In the genomic region with DNA sequence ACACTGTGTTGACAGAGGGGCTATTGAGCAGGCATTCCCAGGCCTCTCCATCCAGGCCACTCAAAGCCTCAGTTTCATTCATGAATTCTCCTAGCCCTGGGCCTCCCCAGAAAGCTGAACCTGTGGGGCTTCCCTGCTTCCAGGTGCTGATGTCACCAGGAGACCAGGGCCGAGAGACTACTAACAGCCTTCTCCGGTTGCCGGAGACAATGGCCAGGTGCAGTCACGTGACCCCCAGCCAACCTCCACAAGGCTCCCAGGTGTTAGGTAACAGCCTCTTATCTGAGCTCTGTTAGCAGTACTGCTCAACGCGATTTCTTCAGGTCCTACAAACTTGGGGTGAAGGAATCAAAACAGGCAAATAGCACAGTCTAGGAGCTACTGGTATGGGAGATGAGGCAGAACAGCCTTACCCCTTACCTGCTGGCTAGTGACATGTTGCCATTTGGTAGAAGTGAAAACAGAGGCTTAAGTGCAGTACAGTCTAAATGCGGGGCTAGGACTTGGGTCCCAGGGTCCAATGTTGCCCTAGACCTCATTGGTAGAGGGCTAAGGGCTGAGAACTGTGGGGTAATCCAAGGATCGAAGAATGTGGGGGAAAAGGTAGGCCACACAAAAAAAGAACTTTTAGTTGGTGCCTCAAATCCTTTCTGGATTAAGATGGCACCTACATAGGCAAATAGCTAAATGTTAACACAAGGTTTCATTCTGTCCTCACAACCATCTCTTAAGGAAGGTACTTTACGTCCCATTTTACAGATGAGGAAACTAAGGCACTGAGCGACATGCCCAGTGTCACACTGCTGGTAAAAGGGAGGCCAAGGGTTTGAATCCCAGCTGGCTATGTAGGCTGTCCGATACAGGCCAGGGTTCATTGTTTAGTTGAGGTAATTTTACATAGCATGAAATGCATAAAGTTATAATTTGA, we compare ENCODE assay signal across 9 cellular contexts. TPM values are rescaled to one million over a fixed set of nuclear protein-coding genes. Genes with fewer than 3 reads are reported as not detected.
A peak's percentile ranks its signal among the peaks of the same experiment; 100 is the strongest.
DNase-seq lines count a peak whose midpoint lies in the region; ATAC-seq and TF ChIP-seq lines count a peak whose summit lies in the region.
"Had no signal": no experiment of that assay in that cellular context is flagged by ENCODE, and none has a peak within 500 bp of the region (broad histone marks: within the 10 kb centered on the region; RNA-seq: fewer than 3 reads in every experiment).

No MANE protein-coding gene starts in this region.

- H3K36me3 Mint-ChIP-seq in Calu3 (ENCODE audit: insufficient read depth, unreplicated experiment), result peaks cover 43% of the 10 kb centered on the region
- peaks cover 77% of the 10 kb centered on the region for H3K36me3 Mint-ChIP-seq in activated T-helper 17 cell treated with anti-CD3 and anti-CD28 coated beads, Interleukin-2, amount 50 U/mL, for 72 hours (ENCODE audit: low read depth)
- no peaks in the 10 kb centered on the region for H3K36me3 Mint-ChIP-seq in chondrocyte (ENCODE audit: low read depth)

- in situ Hi-C loops in GM23248 (cut with MboI), result no loop called here

- H3K27ac Mint-ChIP-seq in Calu3 (ENCODE audit: unreplicated experiment) (no peak overlapping the region), chondrocyte (ENCODE audit: unreplicated experiment) (no peak overlapping the region)
- H3K27ac Mint-ChIP-seq in activated T-helper 17 cell treated with anti-CD3 and anti-CD28 coated beads, Interleukin-2, amount 50 U/mL, for 72 hours, result peak overlapping the region; percentile 98

- intact Hi-C loops in Calu3 (cut with micrococcal nuclease; ENCODE audit: unreplicated experiment), result no loop called here

- H3K4me3 Mint-ChIP-seq in Calu3 (ENCODE audit: low read depth, unreplicated experiment), result peak overlapping the region; percentile 13
- peak overlapping the region; percentile 99 for H3K4me3 Mint-ChIP-seq in activated T-helper 17 cell treated with anti-CD3 and anti-CD28 coated beads, Interleukin-2, amount 50 U/mL, for 72 hours
- no peak overlapping the region for H3K4me3 Mint-ChIP-seq in chondrocyte (ENCODE audit: unreplicated experiment)

- H3K27me3 ChIP-seq in mononuclear cell (ENCODE audit: insufficient read depth, low read length), result no peaks in the 10 kb centered on the region
- H3K27me3 ChIP-seq in GM23248 (replicated peaks; ENCODE audit: insufficient read depth), result peaks cover 38% of the 10 kb centered on the region

- TF ChIP-seq CTCF in Calu3 (IDR thresholded peaks at IDR 0.05; ENCODE audit: unreplicated experiment) (no peak), chondrocyte (IDR thresholded peaks at IDR 0.05) (no peak)

- no peak overlapping the region for H3K27ac ChIP-seq in GM23248

- no peaks in the 10 kb centered on the region for H4K20me1 ChIP-seq in GM23248 (ENCODE audit: insufficient read depth)

- H3K79me2 ChIP-seq in GM23248 (ENCODE audit: insufficient read depth), result no peaks in the 10 kb centered on the region

- H3K4me1 ChIP-seq in mononuclear cell (ENCODE audit: insufficient read depth, low read length) (peaks cover 86% of the 10 kb centered on the region), GM23248 (ENCODE audit: insufficient read depth) (no peaks in the 10 kb centered on the region)

- no peak overlapping the region for H2AFZ ChIP-seq in GM23248

- no peak overlapping the region for H3K4me2 ChIP-seq in GM23248 (ENCODE audit: unreplicated experiment)

- H3K36me3 ChIP-seq in GM23248 (ENCODE audit: low read depth), result no peaks in the 10 kb centered on the region
- H3K36me3 ChIP-seq: tibial nerve had no signal

- no peak overlapping the region for H3K9ac ChIP-seq in GM23248

- H3K4me3 ChIP-seq in mononuclear cell (ENCODE audit: low read length) (peak overlapping the region; percentile 95), GM23248 (no peak overlapping the region)

- H3K4me1 Mint-ChIP-seq in Calu3 (ENCODE audit: low read depth, unreplicated experiment) (peaks cover 26% of the 10 kb centered on the region), chondrocyte (ENCODE audit: low read depth) (peaks cover 26% of the 10 kb centered on the region)
- H3K4me1 Mint-ChIP-seq in activated T-helper 17 cell treated with anti-CD3 and anti-CD28 coated beads, Interleukin-2, amount 50 U/mL, for 72 hours, result peaks cover 35% of the 10 kb centered on the region

- H3K9me3 ChIP-seq in mononuclear cell (ENCODE audit: low read depth, low read length), result no peaks in the 10 kb centered on the region
- H3K9me3 ChIP-seq in GM23248 (ENCODE audit: low read depth), result no peaks in the 10 kb centered on the region
- H3K9me3 ChIP-seq: tibial nerve had no signal

- peak; percentile 75 for DNase-seq in Calu3
- DNase-seq in NCI-H187 treated with DMSO at 0.1 percent for 48 hours (lab: John Stamatoyannopoulos, UW), result peak; percentile 95
- DNase-seq in chondrocyte (ENCODE audit: low spot score), result no peak
- DNase-seq in GOT3 (lab: John Stamatoyannopoulos, UW), result no peak
- no peak for DNase-seq in GM23248
- no peak for DNase-seq in activated CD8-positive, alpha-beta memory T cell treated with anti-CD3 and anti-CD28 coated beads, Interleukin-2, amount 50 U/mL, for 48 hours

- ATAC-seq in activated T-helper 17 cell treated with anti-CD3 and anti-CD28 coated beads, Interleukin-2, amount 50 U/mL, for 72 hours (replicated peaks), result no peak

- WGBS in GM23248 (ENCODE audit: low coverage in 1 of 2, low lambda C conversion rate in 2 of 2, missing lambda C conversion rate in 2 of 2), 2 experiments, result 69 to 78% methylated on average over 11 of the region's 11 CpGs

- H3F3A ChIP-seq in GM23248 (ENCODE audit: insufficient read depth), result no peaks in the 10 kb centered on the region

- no peaks in the 10 kb centered on the region for H3K9me2 ChIP-seq in GM23248 (ENCODE audit: insufficient read depth)

- no peaks in the 10 kb centered on the region for H3K27me3 Mint-ChIP-seq in Calu3 (ENCODE audit: unreplicated experiment)
- no peaks in the 10 kb centered on the region for H3K27me3 Mint-ChIP-seq in activated T-helper 17 cell treated with anti-CD3 and anti-CD28 coated beads, Interleukin-2, amount 50 U/mL, for 72 hours
- H3K27me3 Mint-ChIP-seq in chondrocyte (ENCODE audit: low read depth), result peaks cover 5% of the 10 kb centered on the region

- H3K9me3 Mint-ChIP-seq in Calu3 (ENCODE audit: low read depth, unreplicated experiment) (no peaks in the 10 kb centered on the region), chondrocyte (ENCODE audit: low read depth) (no peaks in the 10 kb centered on the region)
- H3K9me3 Mint-ChIP-seq in activated T-helper 17 cell treated with anti-CD3 and anti-CD28 coated beads, Interleukin-2, amount 50 U/mL, for 72 hours, result no peaks in the 10 kb centered on the region

- CTCF ChIA-PET in Calu3 (lab: Charles Lee), result interaction anchor here (0.7 to 1.3 kb wide), 3 partner anchors 85 to 241 kb away, joined by 3 read pairs; no protein-coding TSS in a partner anchor

- BruUV-seq in Calu3 (replicated peaks; lab: Mats Ljungman, UMichigan), result no TSS peak

RNA-seq across cellular contexts. Expression of a gene that starts 3.8 kb away (rescaled TPM):
- total RNA-seq in Calu3 (2022) (33.2 and 43.9 TPM in 2 replicates), mononuclear cell (174 TPM), chondrocyte (1.1 to 3.6 TPM (median 2.3 TPM) in 3 replicates)
- total RNA-seq in activated T-helper 17 cell treated with anti-CD3 and anti-CD28 coated beads, Interleukin-2, amount 50 U/mL, for 72 hours, result 100 to 1,000 TPM; 143 to 172 TPM
- total RNA-seq in GM23248 (2014; rRNA removed; shearing (Covaris generic)), result not detected in 2 replicates
- polyA plus RNA-seq in GM23248 (2016; fragmentation: Nextera tagmentation; extraction: Ambion mirVana), result 0.06 TPM in 1 of 2 replicates, not detected in the other

Comparison
In these comparisons a context has a peak if more than half of its experiments do, and no peak if none do; other contexts are left out.
1. DNase-seq: peak in Calu3 (single experiment) and NCI-H187 treated with DMSO at 0.1 percent for 48 hours (single experiment); none in chondrocyte (single experiment), GOT3 (single experiment), GM23248 (single experiment) and activated CD8-positive, alpha-beta memory T cell treated with anti-CD3 and anti-CD28 coated beads, Interleukin-2, amount 50 U/mL, for 48 hours (single experiment).